ENCODE assay signal across 8 cellular contexts in genomic region chr6:36615018-36615761, GRCh38. TPM values are rescaled to one million over a fixed set of nuclear protein-coding genes. Genes with fewer than 3 reads are reported as not detected.
DNase-seq lines count a peak whose midpoint lies in the region; ATAC-seq and TF ChIP-seq lines count a peak whose summit lies in the region.

No MANE protein-coding gene starts in this region.

- peak; percentile 71 for ATAC-seq in central memory CD8-positive, alpha-beta T cell (replicated peaks; ENCODE audit: extremely low read depth, poor library complexity, severe bottlenecking)
- ATAC-seq in left lobe of liver, result peak; percentile 63
- peak; percentile 51 for ATAC-seq in stimulated activated memory B cell treated with anti-CD40 and anti-IgM and Interleukin-4, amounts not matched to agents 10 μg/mL and 1 μg/mL and 100 μg/mL, for 72 hours
- no peak for ATAC-seq in GM19351 (IDR thresholded peaks at IDR 0.05; ENCODE audit: unreplicated experiment)

- peaks cover 24% of the 10 kb centered on the region for H3K36me3 Mint-ChIP-seq in central memory CD8-positive, alpha-beta T cell (ENCODE audit: insufficient read depth)
- H3K36me3 Mint-ChIP-seq in stimulated activated memory B cell treated with anti-CD40 and anti-IgM and Interleukin-4, amounts not matched to agents 10 μg/mL and 1 μg/mL and 100 μg/mL, for 72 hours, result peaks cover 32% of the 10 kb centered on the region

- peaks cover 14% of the 10 kb centered on the region for H3K4me1 Mint-ChIP-seq in central memory CD8-positive, alpha-beta T cell
- H3K4me1 Mint-ChIP-seq in stimulated activated memory B cell treated with anti-CD40 and anti-IgM and Interleukin-4, amounts not matched to agents 10 μg/mL and 1 μg/mL and 100 μg/mL, for 72 hours, result peaks cover 28% of the 10 kb centered on the region

- H3K27me3 Mint-ChIP-seq in central memory CD8-positive, alpha-beta T cell, result no peaks in the 10 kb centered on the region
- no peaks in the 10 kb centered on the region for H3K27me3 Mint-ChIP-seq in stimulated activated memory B cell treated with anti-CD40 and anti-IgM and Interleukin-4, amounts not matched to agents 10 μg/mL and 1 μg/mL and 100 μg/mL, for 72 hours

- H3K4me3 ChIP-seq in LNCaP clone FGC (ENCODE audit: low read depth, low read length), result no peak overlapping the region

- TF ChIP-seq CTCF in LNCaP clone FGC (IDR thresholded peaks at IDR 0.05; ENCODE audit: control insufficient read depth, extremely low read depth, insufficient read depth), result peak; percentile 67

- peak overlapping the region; percentile 16 for H3K27ac Mint-ChIP-seq in central memory CD8-positive, alpha-beta T cell (ENCODE audit: low read depth)
- H3K27ac Mint-ChIP-seq in stimulated activated memory B cell treated with anti-CD40 and anti-IgM and Interleukin-4, amounts not matched to agents 10 μg/mL and 1 μg/mL and 100 μg/mL, for 72 hours, result peak overlapping the region; percentile 66

- DNase-seq in DMS79 treated with DMSO at 0.1 percent for 48 hours (lab: John Stamatoyannopoulos, UW), result peak; percentile 23
- DNase-seq in DMS79 (lab: John Stamatoyannopoulos, UW), result no peak
- DNase-seq in LNCaP clone FGC (ENCODE audit: low read depth), result no peak
- DNase-seq in T-helper 9 cell, result peak; percentile 30
- DNase-seq in central memory CD8-positive, alpha-beta T cell (ENCODE audit: low spot score in 2 of 2), result peak; percentile 23 to 30
- DNase-seq in left lobe of liver (ENCODE audit: low spot score), result peak; percentile 45

- no peak overlapping the region for H3K4me3 Mint-ChIP-seq in central memory CD8-positive, alpha-beta T cell
- no peak overlapping the region for H3K4me3 Mint-ChIP-seq in stimulated activated memory B cell treated with anti-CD40 and anti-IgM and Interleukin-4, amounts not matched to agents 10 μg/mL and 1 μg/mL and 100 μg/mL, for 72 hours

- no peaks in the 10 kb centered on the region for H3K9me3 Mint-ChIP-seq in central memory CD8-positive, alpha-beta T cell
- H3K9me3 Mint-ChIP-seq in stimulated activated memory B cell treated with anti-CD40 and anti-IgM and Interleukin-4, amounts not matched to agents 10 μg/mL and 1 μg/mL and 100 μg/mL, for 72 hours, result no peaks in the 10 kb centered on the region

RNA-seq across cellular contexts. Expression of gene SRSF3, which starts 21.0 kb away (rescaled TPM):
- 58.7 TPM for total RNA-seq in left lobe of liver

Comparison
In these comparisons a context has a peak if more than half of its experiments do, and no peak if none do; other contexts are left out.
1. DNase-seq: peak in DMS79 treated with DMSO at 0.1 percent for 48 hours (single experiment), T-helper 9 cell (single experiment), central memory CD8-positive, alpha-beta T cell (2 of 2) and left lobe of liver (single experiment); none in DMS79 (single experiment) and LNCaP clone FGC (single experiment).